16 cellular contexts compared by ENCODE assay signal in the genomic region with DNA sequence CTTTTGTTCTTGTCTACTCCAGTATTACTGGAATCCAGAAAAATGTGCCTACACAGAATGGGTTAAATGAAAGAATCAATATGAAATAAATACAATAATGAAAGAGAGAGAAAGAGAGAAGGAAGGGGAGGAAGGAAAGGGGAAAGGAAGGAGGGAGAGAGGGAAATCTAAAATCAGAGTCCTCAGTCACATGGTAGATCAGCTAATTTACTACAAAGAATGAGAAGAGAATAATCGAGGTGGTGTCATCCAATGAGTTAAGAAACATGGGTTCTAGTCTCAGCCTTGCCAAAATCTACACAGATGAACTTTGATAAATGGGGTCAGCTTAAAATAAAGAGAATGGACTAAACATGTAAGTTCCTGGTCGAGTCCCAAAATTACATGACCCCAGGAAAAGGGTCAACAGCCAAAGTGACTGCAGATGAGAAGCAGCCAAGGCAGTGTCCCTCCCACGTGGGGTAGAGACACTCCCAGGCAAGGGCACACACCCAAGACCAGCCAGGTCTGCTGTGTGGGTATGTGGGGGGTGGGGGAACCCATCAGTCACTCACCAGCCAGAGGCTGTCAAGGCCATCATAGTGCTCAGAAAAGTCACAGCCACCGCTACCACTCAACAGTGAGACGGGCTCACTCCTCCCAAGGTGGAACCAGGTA.
DNase-seq lines count a peak whose midpoint lies in the region; ATAC-seq and TF ChIP-seq lines count a peak whose summit lies in the region.
"Had no signal": no experiment of that assay in that cellular context is flagged by ENCODE, and none has a peak within 500 bp of the region (broad histone marks: within the 10 kb centered on the region; RNA-seq: fewer than 3 reads in every experiment).

No MANE protein-coding gene starts in this region.

- H3K36me3 Mint-ChIP-seq in T-helper 1 cell treated with Interleukin-12 subunit alpha and Interleukin-12 subunit beta and Interleukin-4 antibody, amounts not matched to agents 30 μg/mL and 1 μg/mL, for 36 hours (ENCODE audit: low read depth): peaks cover 43% of the 10 kb centered on the region
- no peaks in the 10 kb centered on the region for H3K36me3 Mint-ChIP-seq in natural killer cell

- no peak overlapping the region for H3K4me3 Mint-ChIP-seq in T-helper 1 cell treated with Interleukin-12 subunit alpha and Interleukin-12 subunit beta and Interleukin-4 antibody, amounts not matched to agents 30 μg/mL and 1 μg/mL, for 36 hours
- H3K4me3 Mint-ChIP-seq in natural killer cell: no peak overlapping the region

- CTCF ChIA-PET in RWPE1 (lab: Yijun Ruan, JAX): no interaction called here

- DNase-seq in T-helper 1 cell: no peak
- DNase-seq in RWPE1 (ENCODE audit: low spot score): no peak
- no peak for DNase-seq in natural killer cell
- DNase-seq in NCI-H446 (lab: John Stamatoyannopoulos, UW): no peak
- DNase-seq in middle frontal gyrus (ENCODE audit: extremely low spot score, low spot score): no peak
- no peak for DNase-seq in GM03348 (ENCODE audit: low spot score)
- DNase-seq: activated gamma-delta T cell treated with Interleukin-2 at 50 U/mL for 16 hours, erythroblast, GF-D8, hippocampal formation, lower lobe of right lung, NCI-H1417, substantia nigra had no signal

- peak overlapping the region; percentile 51; the same call in 1 of the 2 replicates for H3K27ac ChIP-seq in RWPE1
- H3K27ac ChIP-seq: 22Rv1, lower lobe of right lung had no signal

- H3K27me3 Mint-ChIP-seq in T-helper 1 cell treated with Interleukin-12 subunit alpha and Interleukin-12 subunit beta and Interleukin-4 antibody, amounts not matched to agents 30 μg/mL and 1 μg/mL, for 36 hours (ENCODE audit: low read depth): no peaks in the 10 kb centered on the region
- H3K27me3 Mint-ChIP-seq in natural killer cell (ENCODE audit: low read depth in 2 of 2): no peaks in the 10 kb centered on the region

- ATAC-seq in esophagus mucosa (peak; percentile 47), natural killer cell (no peak)
- ATAC-seq: lower lobe of right lung had no signal

- intact Hi-C loops in natural killer cell (cut with micrococcal nuclease): no loop called here

- peaks cover 46% of the 10 kb centered on the region for H3K4me1 Mint-ChIP-seq in T-helper 1 cell treated with Interleukin-12 subunit alpha and Interleukin-12 subunit beta and Interleukin-4 antibody, amounts not matched to agents 30 μg/mL and 1 μg/mL, for 36 hours (ENCODE audit: low read depth)
- peaks cover 43 to 47% of the 10 kb centered on the region in 2 donors for H3K4me1 Mint-ChIP-seq in natural killer cell

- H3K9me3 Mint-ChIP-seq in T-helper 1 cell treated with Interleukin-12 subunit alpha and Interleukin-12 subunit beta and Interleukin-4 antibody, amounts not matched to agents 30 μg/mL and 1 μg/mL, for 36 hours: peaks cover 4% of the 10 kb centered on the region
- no peaks in the 10 kb centered on the region for H3K9me3 Mint-ChIP-seq in natural killer cell

- no peak for TF ChIP-seq CTCF in RWPE1 (conservative IDR thresholded peaks at IDR 0.05; ENCODE audit: low read depth)
- TF ChIP-seq CTCF in natural killer cell (IDR thresholded peaks at IDR 0.05): no peak

- peak overlapping the region; percentile 82 for H3K27ac Mint-ChIP-seq in T-helper 1 cell treated with Interleukin-12 subunit alpha and Interleukin-12 subunit beta and Interleukin-4 antibody, amounts not matched to agents 30 μg/mL and 1 μg/mL, for 36 hours
- peak overlapping the region; percentile 48 to 57 for H3K27ac Mint-ChIP-seq in natural killer cell

- POLR2A ChIA-PET in RWPE1 (lab: Yijun Ruan, JAX; ENCODE audit: low non-redundant PET): no interaction called here
